Comparison of ENCODE assay signal across 9 cellular contexts in the genomic region with DNA sequence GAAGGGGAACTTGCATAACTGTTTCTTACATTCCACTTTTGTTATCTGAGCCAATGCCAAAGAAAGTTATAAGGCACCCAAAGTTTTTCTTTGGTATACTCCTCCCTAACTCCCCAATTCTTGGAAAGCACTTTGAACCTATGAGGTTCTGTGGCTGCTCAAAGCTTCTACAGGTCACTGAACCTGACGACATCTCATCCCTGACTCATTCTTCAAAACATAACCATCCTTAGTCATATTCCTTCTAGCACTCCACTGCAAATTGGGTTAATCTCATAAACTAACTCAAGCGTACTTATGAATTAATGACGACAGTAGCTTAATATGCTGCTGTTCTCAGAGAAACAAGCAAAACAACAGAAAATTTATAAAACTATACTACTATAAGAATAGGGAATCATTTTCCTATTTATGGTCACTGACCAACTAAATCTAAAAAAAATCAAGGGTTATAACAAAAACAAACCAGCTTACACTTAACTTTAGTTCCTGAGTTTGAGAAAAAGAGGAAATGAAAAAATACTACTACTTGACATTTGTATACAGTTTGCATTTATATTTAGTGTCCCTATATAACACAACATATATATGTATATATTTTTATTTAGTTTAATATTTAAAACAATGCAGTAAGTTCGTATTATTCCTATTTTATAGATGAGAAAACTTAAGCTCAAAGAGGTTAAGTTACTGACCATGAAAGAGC.
DNase-seq lines count a peak whose midpoint lies in the region; ATAC-seq, FAIRE-seq and TF ChIP-seq lines count a peak whose summit lies in the region.
"Had no signal": no experiment of that assay in that cellular context is flagged by ENCODE, and none has a peak within 500 bp of the region (broad histone marks: within the 10 kb centered on the region; RNA-seq: fewer than 3 reads in every experiment).

No MANE protein-coding gene starts in this region.

- H3K9ac ChIP-seq in fibroblast of lung (ENCODE audit: insufficient read depth, low read length) = no peak overlapping the region
- H3K9ac ChIP-seq: parathyroid adenoma had no signal

- no peaks in the 10 kb centered on the region for H3K4me1 ChIP-seq in Panc1 (ENCODE audit: control insufficient read depth, insufficient read depth, low read length)
- H3K4me1 ChIP-seq in fibroblast of lung (ENCODE audit: control insufficient read depth, extremely low read depth, insufficient read depth, low read length) = peaks cover 4% of the 10 kb centered on the region
- H3K4me1 ChIP-seq: parathyroid adenoma had no signal

- CTCF ChIA-PET in Panc1 (lab: Charles Lee) = no interaction called here

- no peaks in the 10 kb centered on the region for H3K9me3 ChIP-seq in Panc1 (ENCODE audit: control insufficient read depth, insufficient read depth, low read depth, low read length)
- no peaks in the 10 kb centered on the region for H3K9me3 ChIP-seq in fibroblast of lung (ENCODE audit: control insufficient read depth, insufficient read depth, low read depth, low read length)

- intact Hi-C loops in Panc1 (cut with micrococcal nuclease; ENCODE audit: unreplicated experiment) (no loop called here), left ventricle myocardium superior (cut with micrococcal nuclease) (no loop called here)

- H3K36me3 ChIP-seq in Panc1 (ENCODE audit: control insufficient read depth, insufficient read depth, low read length) (no peaks in the 10 kb centered on the region), fibroblast of lung (ENCODE audit: control insufficient read depth, insufficient read depth, low read length) (no peaks in the 10 kb centered on the region)

- H4K20me1 ChIP-seq in fibroblast of lung (ENCODE audit: control insufficient read depth, extremely low read depth, insufficient read depth, low read length) = no peaks in the 10 kb centered on the region

- ATAC-seq in Panc1 = no peak
- ATAC-seq in HG03196 (IDR thresholded peaks at IDR 0.05; ENCODE audit: unreplicated experiment) = no peak
- ATAC-seq in left ventricle myocardium superior = no peak

- FAIRE-seq in GM19239 (lab: Jason Lieb, UNC) = peak; percentile 76

- DNase-seq in GM19239 (ENCODE audit: insufficient read length, low spot score) = no peak
- DNase-seq in Panc1 (ENCODE audit: low read depth, low spot score) = peak; percentile 15
- DNase-seq in fibroblast of lung (ENCODE audit: low read depth in 2 of 2) = peak; percentile 84 to 89
- DNase-seq in smooth muscle cell of the brain vasculature (ENCODE audit: low read depth, low spot score) = peak; percentile 40
- no peak for DNase-seq in anterior cingulate cortex (lab: John Stamatoyannopoulos, UW)
- no peak for DNase-seq in left ventricle myocardium superior
- DNase-seq: NCI-H774 had no signal

- POLR2A ChIA-PET in Panc1 (lab: Charles Lee) = interaction anchor here (0.6 kb wide), 1 partner anchor 61 kb away, joined by 4 read pairs; no protein-coding TSS in a partner anchor

- in situ Hi-C loops in Panc1 (cut with HindIII; ENCODE audit: low pct_unique_long_range_greater_than_20kb, low sequenced_read_pairs) = no loop called here

- TF ChIP-seq CTCF in Panc1 (IDR thresholded peaks at IDR 0.05) = no peak
- no peak for TF ChIP-seq CTCF in fibroblast of lung (conservative IDR thresholded peaks at IDR 0.05 in 1 of 2, IDR thresholded peaks at IDR 0.05 in 1 of 2; ENCODE audit: low read depth in 1 of 2, low read length in 2 of 2)

- H3K27me3 ChIP-seq in Panc1 (ENCODE audit: control insufficient read depth, insufficient read depth, low read length) (no peaks in the 10 kb centered on the region), fibroblast of lung (ENCODE audit: control insufficient read depth, insufficient read depth, low read length) (no peaks in the 10 kb centered on the region)

- no peak overlapping the region for H3K4me3 ChIP-seq in Panc1 (ENCODE audit: low read depth in 2 of 2, low read length in 2 of 2)
- no peak overlapping the region for H3K4me3 ChIP-seq in fibroblast of lung (replicated peaks in 1 of 4; ENCODE audit: control extremely low read depth in 1 of 4, insufficient read depth in 1 of 4, low read depth in 3 of 4, low read length in 4 of 4)

- H3K79me2 ChIP-seq in fibroblast of lung (ENCODE audit: control insufficient read depth, insufficient read depth, low read length) = no peaks in the 10 kb centered on the region
- H3K79me2 ChIP-seq: parathyroid adenoma had no signal

- H3K27ac ChIP-seq in Panc1 (ENCODE audit: low read length) = no peak overlapping the region
- H3K27ac ChIP-seq in fibroblast of lung (ENCODE audit: insufficient read depth, low read length) = no peak overlapping the region
- H3K27ac ChIP-seq: parathyroid adenoma had no signal

- peak overlapping the region; percentile 37 for H3K4me2 ChIP-seq in fibroblast of lung (ENCODE audit: extremely low read depth, insufficient read depth, low read length)

- H2AFZ ChIP-seq in fibroblast of lung (ENCODE audit: low read length) = no peak overlapping the region
- H2AFZ ChIP-seq: parathyroid adenoma had no signal

- no TSS peak for BruUV-seq in Panc1 (replicated peaks; lab: Mats Ljungman, UMichigan)

Comparison
In these comparisons a context has a peak if more than half of its experiments do, and no peak if none do; other contexts are left out.
1. DNase-seq: peak in Panc1 (single experiment), fibroblast of lung (2 of 2) and smooth muscle cell of the brain vasculature (single experiment); none in GM19239 (single experiment), anterior cingulate cortex (0 of 58) and left ventricle myocardium superior (single experiment).